ENCODE assay signal across 10 cellular contexts in genomic region chr4:24657768-24658617, GRCh38.
DNase-seq lines count a peak whose midpoint lies in the region; ATAC-seq and TF ChIP-seq lines count a peak whose summit lies in the region.
"Had no signal": no experiment of that assay in that cellular context is flagged by ENCODE, and none has a peak within 500 bp of the region (broad histone marks: within the 10 kb centered on the region; RNA-seq: fewer than 3 reads in every experiment).

No MANE protein-coding gene starts in this region.

- POLR2A ChIA-PET in Caco-2 (lab: Charles Lee) = no interaction called here

- BruUV-seq in Caco-2 (replicated peaks; lab: Mats Ljungman, UMichigan) = no TSS peak

- CTCF ChIA-PET in Caco-2 (lab: Charles Lee) = no interaction called here

- intact Hi-C loops in Caco-2 (cut with micrococcal nuclease; ENCODE audit: unreplicated experiment) (loop anchor here (5.0 kb wide), 2 partner anchors 76 to 91 kb away; partner anchors contain the start of gene DHX15), breast epithelium (cut with DNase I; ENCODE audit: low total_unique reads) (no loop called here), lower lobe of right lung (cut with DNase I) (no loop called here), uterus (cut with DNase I; ENCODE audit: low total_unique reads) (no loop called here)

- H3K27ac Mint-ChIP-seq in Caco-2 (ENCODE audit: unreplicated experiment) (peak overlapping the region; percentile 40), glutamatergic neuron (ENCODE audit: unreplicated experiment) (no peak overlapping the region)
- H3K27ac Mint-ChIP-seq: naive thymus-derived CD4-positive, alpha-beta T cell had no signal

- peak overlapping the region in 1 of 2 donors; percentile 55 for H3K27ac ChIP-seq in breast epithelium
- no peak overlapping the region for H3K27ac ChIP-seq in lower lobe of right lung
- no peak overlapping the region for H3K27ac ChIP-seq in uterus

- DNase-seq in Caco-2 = peak; percentile 15 to 40
- DNase-seq in GM19238 (ENCODE audit: insufficient read length, low spot score) = peak; percentile 13
- DNase-seq in NCI-H2196 treated with DMSO at 0.1 percent for 48 hours (lab: John Stamatoyannopoulos, UW; ENCODE audit: unreplicated experiment) = peak; percentile 21
- DNase-seq in breast epithelium (ENCODE audit: low spot score in 2 of 2) = peak; percentile 75 to 85
- peak; percentile 51 for DNase-seq in lower lobe of right lung
- no peak for DNase-seq in glutamatergic neuron
- no peak for DNase-seq in uterus

- H3K36me3 Mint-ChIP-seq in Caco-2 (ENCODE audit: insufficient read depth, unreplicated experiment) (no peaks in the 10 kb centered on the region), glutamatergic neuron (ENCODE audit: unreplicated experiment) (no peaks in the 10 kb centered on the region)
- H3K36me3 Mint-ChIP-seq: naive thymus-derived CD4-positive, alpha-beta T cell had no signal

- H3K27me3 Mint-ChIP-seq in Caco-2 (ENCODE audit: insufficient read depth, unreplicated experiment) = no peaks in the 10 kb centered on the region
- no peaks in the 10 kb centered on the region for H3K27me3 Mint-ChIP-seq in glutamatergic neuron (ENCODE audit: unreplicated experiment)

- no peaks in the 10 kb centered on the region for H3K36me3 ChIP-seq in Caco-2 (ENCODE audit: control insufficient read depth, insufficient read depth, low read length)
- no peaks in the 10 kb centered on the region for H3K36me3 ChIP-seq in breast epithelium
- H3K36me3 ChIP-seq in lower lobe of right lung = no peaks in the 10 kb centered on the region
- H3K36me3 ChIP-seq in uterus = no peaks in the 10 kb centered on the region
- H3K36me3 ChIP-seq: Peyer's patch had no signal

- H3K27me3 ChIP-seq in Caco-2 (replicated peaks; ENCODE audit: control insufficient read depth, insufficient read depth, low read length) (no peaks in the 10 kb centered on the region), breast epithelium (no peaks in the 10 kb centered on the region), lower lobe of right lung (ENCODE audit: low read depth) (no peaks in the 10 kb centered on the region), uterus (no peaks in the 10 kb centered on the region)
- H3K27me3 ChIP-seq: Peyer's patch had no signal

- no peak for TF ChIP-seq POLR2A in breast epithelium (IDR thresholded peaks at IDR 0.05)
- TF ChIP-seq POLR2A in uterus (IDR thresholded peaks at IDR 0.05) = no peak

- peaks cover 40% of the 10 kb centered on the region for H3K4me1 Mint-ChIP-seq in Caco-2 (ENCODE audit: low read depth, unreplicated experiment)
- H3K4me1 Mint-ChIP-seq in glutamatergic neuron (ENCODE audit: low read depth, unreplicated experiment) = peaks cover 10% of the 10 kb centered on the region

- H3K4me3 Mint-ChIP-seq in Caco-2 (ENCODE audit: unreplicated experiment) (no peak overlapping the region), glutamatergic neuron (ENCODE audit: unreplicated experiment) (no peak overlapping the region)
- H3K4me3 Mint-ChIP-seq: naive thymus-derived CD4-positive, alpha-beta T cell had no signal

- H3K4me1 ChIP-seq in Caco-2 (peaks cover 36% of the 10 kb centered on the region), breast epithelium (peaks cover 0 to 7% of the 10 kb centered on the region in 2 donors), lower lobe of right lung (peaks cover 10% of the 10 kb centered on the region), uterus (no peaks in the 10 kb centered on the region)
- H3K4me1 ChIP-seq: Peyer's patch had no signal

- TF ChIP-seq CTCF in Caco-2 (IDR thresholded peaks at IDR 0.05; ENCODE audit: insufficient read depth in 1 of 2, low read depth in 1 of 2, low read length in 1 of 2, severe bottlenecking in 1 of 2, unreplicated experiment in 1 of 2) (no peak), breast epithelium (IDR thresholded peaks at IDR 0.05) (no peak), lower lobe of right lung (IDR thresholded peaks at IDR 0.05) (no peak), glutamatergic neuron (IDR thresholded peaks at IDR 0.05; ENCODE audit: partially characterized antibody, unreplicated experiment) (no peak), uterus (IDR thresholded peaks at IDR 0.05) (no peak)

- H3K4me3 ChIP-seq in Caco-2 (ENCODE audit: low read depth, low read length) (no peak overlapping the region), breast epithelium (peak overlapping the region in 1 of 3 donors; percentile 28), lower lobe of right lung (no peak overlapping the region), uterus (no peak overlapping the region)
- H3K4me3 ChIP-seq: Peyer's patch had no signal

- H3K9me3 ChIP-seq in Caco-2 = no peaks in the 10 kb centered on the region
- no peaks in the 10 kb centered on the region for H3K9me3 ChIP-seq in breast epithelium
- no peaks in the 10 kb centered on the region for H3K9me3 ChIP-seq in lower lobe of right lung
- no peaks in the 10 kb centered on the region for H3K9me3 ChIP-seq in uterus
- H3K9me3 ChIP-seq: Peyer's patch had no signal

- H3K9me3 Mint-ChIP-seq in Caco-2 (ENCODE audit: unreplicated experiment) (no peaks in the 10 kb centered on the region), glutamatergic neuron (ENCODE audit: unreplicated experiment) (no peaks in the 10 kb centered on the region)

- peak; percentile 98 for ATAC-seq in HG03097 (IDR thresholded peaks at IDR 0.05; ENCODE audit: low FRiP score, unreplicated experiment)
- ATAC-seq in lower lobe of right lung = peak; percentile 87 to 91
- ATAC-seq: naive thymus-derived CD4-positive, alpha-beta T cell had no signal

Comparison
In these comparisons a context has a peak if more than half of its experiments do, and no peak if none do; other contexts are left out.
1. DNase-seq: peak in Caco-2 (2 of 2), GM19238 (single experiment), NCI-H2196 treated with DMSO at 0.1 percent for 48 hours (single experiment), breast epithelium (2 of 2) and lower lobe of right lung (single experiment); none in glutamatergic neuron (single experiment) and uterus (0 of 2).